ENCODE assay signal across 1 cellular context in genomic region chr1:32773764-32774463, GRCh38.
TF ChIP-seq lines count a peak whose summit lies in the region.

No MANE protein-coding gene starts in this region.

TF ChIP-seq in HepG2, 621 proteins besides CTCF, POLR2A, EP300 and RAD21:
- TF ChIP-seq E2F5 (CRISPR knock-in tag; conservative IDR thresholded peaks at IDR 0.05) (no peak), PAF1 (CRISPR knock-in tag; IDR thresholded peaks at IDR 0.05) (peak; percentile 85), BORCS8-MEF2B (CRISPR knock-in tag; IDR thresholded peaks at IDR 0.05) (0 out of 2 replicates have a peak, but pooled peaks have one; percentile 34), RELA (CRISPR knock-in tag; IDR thresholded peaks at IDR 0.05) (no peak), ZGPAT (CRISPR knock-in tag; IDR thresholded peaks at IDR 0.05) (no peak), RBM22 (optimal IDR thresholded peaks at IDR 0.05; ENCODE audit: low read length) (peak; percentile 98), ZBTB7B (CRISPR knock-in tag; IDR thresholded peaks at IDR 0.05) (no peak), HMGXB3 (CRISPR knock-in tag; IDR thresholded peaks at IDR 0.05; ENCODE audit: borderline replicate concordance) (no peak), ATF1 (CRISPR knock-in tag; IDR thresholded peaks at IDR 0.05) (no peak), ZNF780A (CRISPR knock-in tag; IDR thresholded peaks at IDR 0.05) (0 out of 2 replicates have a peak, but pooled peaks have one; percentile 29), CSRNP1 (CRISPR knock-in tag; IDR thresholded peaks at IDR 0.05) (no peak), ZNF121 (CRISPR knock-in tag; IDR thresholded peaks at IDR 0.05) (no peak), ZNF20 (CRISPR knock-in tag; IDR thresholded peaks at IDR 0.05) (no peak), NONO (IDR thresholded peaks at IDR 0.05) (no peak), NONO (CRISPR knock-in tag; conservative IDR thresholded peaks at IDR 0.05) (no peak), ATF2 (CRISPR knock-in tag; IDR thresholded peaks at IDR 0.05) (0 out of 2 replicates have a peak, but pooled peaks have one; percentile 11), MAZ (IDR thresholded peaks at IDR 0.05; ENCODE audit: borderline replicate concordance, low read depth, low read length) (no peak), MAZ (CRISPR knock-in tag; IDR thresholded peaks at IDR 0.05; ENCODE audit: low read depth) (no peak), ATRX (CRISPR knock-in tag; IDR thresholded peaks at IDR 0.05; ENCODE audit: borderline replicate concordance) (no peak), FOSL1 (CRISPR knock-in tag; IDR thresholded peaks at IDR 0.05; ENCODE audit: borderline replicate concordance) (no peak), POLR2G (IDR thresholded peaks at IDR 0.05; ENCODE audit: low read depth, low read length) (peak; percentile 62), KDM2A (CRISPR knock-in tag; IDR thresholded peaks at IDR 0.05; ENCODE audit: borderline replicate concordance, low read depth) (peak; percentile 23; the same call in 1 of the 2 replicates), ARID4A (CRISPR knock-in tag; IDR thresholded peaks at IDR 0.05; ENCODE audit: borderline replicate concordance) (no peak), GABPB1 (CRISPR knock-in tag; IDR thresholded peaks at IDR 0.05) (peak; percentile 13; the same call in 1 of the 2 replicates), ZNF337 (CRISPR knock-in tag; IDR thresholded peaks at IDR 0.05; ENCODE audit: borderline replicate concordance, low read depth) (no peak), ARNT (IDR thresholded peaks at IDR 0.05) (no peak), ZNF431 (CRISPR knock-in tag; IDR thresholded peaks at IDR 0.05; ENCODE audit: borderline replicate concordance, low read depth) (0 out of 2 replicates have a peak, but pooled peaks have one; percentile 13), SRY (CRISPR knock-in tag; IDR thresholded peaks at IDR 0.05) (no peak), SSRP1 (CRISPR knock-in tag; IDR thresholded peaks at IDR 0.05) (peak; percentile 79), TCF7L2 (IDR thresholded peaks at IDR 0.05; ENCODE audit: low read depth, low read length) (no peak), THRA (CRISPR knock-in tag; IDR thresholded peaks at IDR 0.05; ENCODE audit: borderline replicate concordance) (no peak)
